1 cellular context compared by ENCODE assay signal in genomic region chr7:74405899-74406512, GRCh38.
TF ChIP-seq lines count a peak whose summit lies in the region.

No MANE protein-coding gene starts in this region.

TF ChIP-seq in H1, 55 proteins besides CTCF, POLR2A, EP300 and RAD21:
- TF ChIP-seq CBX5 (IDR thresholded peaks at IDR 0.05; ENCODE audit: low read depth, low read length) (no peak), TEAD4 (IDR thresholded peaks at IDR 0.05; ENCODE audit: low read depth, low read length) (no peak), EGR1 (IDR thresholded peaks at IDR 0.05; ENCODE audit: borderline replicate concordance, low read depth, low read length) (no peak), NRF1 (IDR thresholded peaks at IDR 0.05; ENCODE audit: low read depth, low read length) (no peak), SP2 (IDR thresholded peaks at IDR 0.05; ENCODE audit: low read length) (no peak), ATF3 (IDR thresholded peaks at IDR 0.05; ENCODE audit: insufficient read depth, low read depth, low read length) (no peak), TAF7 (optimal IDR thresholded peaks at IDR 0.05; ENCODE audit: borderline replicate concordance, low read depth, low read length) (no peak), ZNF274 (IDR thresholded peaks at IDR 0.05; ENCODE audit: borderline replicate concordance, extremely low read depth, low read length) (no peak), CHD2 (IDR thresholded peaks at IDR 0.05; ENCODE audit: low read length) (no peak), GTF2F1 (IDR thresholded peaks at IDR 0.05; ENCODE audit: borderline replicate concordance, low read depth, low read length) (no peak), FOSL1 (IDR thresholded peaks at IDR 0.05; ENCODE audit: insufficient read depth, low read depth, low read length) (no peak), RBBP5 (IDR thresholded peaks at IDR 0.05; ENCODE audit: borderline replicate concordance, low read depth, low read length) (no peak), SIN3A (conservative IDR thresholded peaks at IDR 0.05 in 1 of 2, IDR thresholded peaks at IDR 0.05 in 1 of 2; ENCODE audit: low read depth in 1 of 2, low read length in 2 of 2) (no peak), CBX8 (IDR thresholded peaks at IDR 0.05; ENCODE audit: borderline replicate concordance, low read depth, low read length) (no peak), BRCA1 (IDR thresholded peaks at IDR 0.05; ENCODE audit: low read depth, low read length) (no peak)
TF ChIP-seq in H1: peak in this region for 0.
